ENCODE assay signal across 8 cellular contexts in genomic region chr18:23689616-23690504, GRCh38. TPM values are rescaled to one million over a fixed set of nuclear protein-coding genes. Genes with fewer than 3 reads are reported as not detected.
DNase-seq lines count a peak whose midpoint lies in the region; ATAC-seq and TF ChIP-seq lines count a peak whose summit lies in the region.

No MANE protein-coding gene starts in this region.

- H3K9me3 Mint-ChIP-seq in activated T-helper 2 cell treated with anti-CD3 and anti-CD28 coated beads, Interferon-gamma antibody, Interleukin-2, Interleukin-4, amounts not matched to agents 10 μg/mL and 5 μg/mL and 100 μg/mL, durations not matched to agents 14 hours and 24 hours and 36 hours: no peaks in the 10 kb centered on the region

- H3K27me3 Mint-ChIP-seq in activated T-helper 2 cell treated with anti-CD3 and anti-CD28 coated beads, Interferon-gamma antibody, Interleukin-2, Interleukin-4, amounts not matched to agents 10 μg/mL and 5 μg/mL and 100 μg/mL, durations not matched to agents 14 hours and 24 hours and 36 hours (ENCODE audit: low read depth): peaks cover 49% of the 10 kb centered on the region

- H4K8ac ChIP-seq in trophoblast cell (ENCODE audit: low read depth, low read length): no peak overlapping the region

- intact Hi-C loops in activated T-helper 2 cell treated with anti-CD3 and anti-CD28 coated beads, Interferon-gamma antibody, Interleukin-2, Interleukin-4, amounts not matched to agents 10 μg/mL and 5 μg/mL and 100 μg/mL, durations not matched to agents 14 hours and 24 hours and 36 hours (cut with micrococcal nuclease): no loop called here

- H3K27me3 ChIP-seq in gastroesophageal sphincter (peaks cover 11% of the 10 kb centered on the region), trophoblast cell (ENCODE audit: insufficient read depth, low read length) (peaks cover 21% of the 10 kb centered on the region)

- no peaks in the 10 kb centered on the region for H3K36me3 Mint-ChIP-seq in activated T-helper 2 cell treated with anti-CD3 and anti-CD28 coated beads, Interferon-gamma antibody, Interleukin-2, Interleukin-4, amounts not matched to agents 10 μg/mL and 5 μg/mL and 100 μg/mL, durations not matched to agents 14 hours and 24 hours and 36 hours (ENCODE audit: low read depth)

- H3K79me1 ChIP-seq in trophoblast cell (ENCODE audit: low read length): no peaks in the 10 kb centered on the region

- peak overlapping the region; percentile 44 to 80 for H3K4me3 ChIP-seq in gastroesophageal sphincter
- H3K4me3 ChIP-seq in trophoblast cell (ENCODE audit: low read depth, low read length): peak overlapping the region; percentile 69

- peak in 1 of 2 donors; percentile 24 for TF ChIP-seq POLR2A in gastroesophageal sphincter (IDR thresholded peaks at IDR 0.05)

- peak overlapping the region; percentile 56 for H2AFZ ChIP-seq in trophoblast cell (ENCODE audit: insufficient read depth, low read length, poor library complexity)

- DNase-seq in stimulated activated CD4-positive, alpha-beta T cell treated with anti-CD3 and anti-CD28 coated beads, Interleukin-12 subunit alpha, Interleukin-12 subunit beta, amount 100 ng/mL, for 4 hours: peak; percentile 10
- DNase-seq in stimulated activated CD4-positive, alpha-beta T cell treated with anti-CD3 and anti-CD28 coated beads, Interleukin-1b, Interleukin-23, amount 100 ng/mL, for 48 hours: no peak
- peak; percentile 64 for DNase-seq in activated CD8-positive, alpha-beta memory T cell treated with anti-CD3 and anti-CD28 coated beads for 24 hours
- DNase-seq in trophoblast cell (peak in 1 of 2 donors; percentile 31), cerebellar cortex (ENCODE audit: low spot score) (no peak), HUDEP-2 (lab: John Stamatoyannopoulos, UW; ENCODE audit: unreplicated experiment in 76 of 76) (no peak)
- DNase-seq in activated T-helper 2 cell treated with anti-CD3 and anti-CD28 coated beads, Interferon-gamma antibody, Interleukin-2, Interleukin-4, amounts not matched to agents 10 μg/mL and 5 μg/mL and 100 μg/mL, durations not matched to agents 14 hours and 24 hours and 36 hours (ENCODE audit: low spot score): no peak

- H3K27ac ChIP-seq in gastroesophageal sphincter (peak overlapping the region in 3 of 4 donors; percentile 67 to 74 (median 73)), trophoblast cell (ENCODE audit: low read depth, low read length) (no peak overlapping the region)

- H2BK5ac ChIP-seq in trophoblast cell (ENCODE audit: low read depth, low read length, poor library complexity): no peak overlapping the region

- H3K4me3 Mint-ChIP-seq in activated T-helper 2 cell treated with anti-CD3 and anti-CD28 coated beads, Interferon-gamma antibody, Interleukin-2, Interleukin-4, amounts not matched to agents 10 μg/mL and 5 μg/mL and 100 μg/mL, durations not matched to agents 14 hours and 24 hours and 36 hours (ENCODE audit: low read depth): no peak overlapping the region

- no peak overlapping the region for H3K27ac Mint-ChIP-seq in activated T-helper 2 cell treated with anti-CD3 and anti-CD28 coated beads, Interferon-gamma antibody, Interleukin-2, Interleukin-4, amounts not matched to agents 10 μg/mL and 5 μg/mL and 100 μg/mL, durations not matched to agents 14 hours and 24 hours and 36 hours

- no peaks in the 10 kb centered on the region for H3K9me3 ChIP-seq in gastroesophageal sphincter
- H3K9me3 ChIP-seq in trophoblast cell (ENCODE audit: insufficient read depth, low read depth, low read length): no peaks in the 10 kb centered on the region

- H3K4me2 ChIP-seq in trophoblast cell (ENCODE audit: low read length): peak overlapping the region; percentile 94

- 20% methylated on average over 1 of the region's 85 CpGs; no CpG with 5 or more reads in 1 of the 2 donors for WGBS in gastroesophageal sphincter (ENCODE audit: low coverage in 1 of 2), 2 donors
- no CpG with 5 or more reads among the region's 85 CpGs for WGBS in trophoblast cell (ENCODE audit: extremely low coverage, insufficient coverage, insufficient read length)

- no peaks in the 10 kb centered on the region for H3K79me2 ChIP-seq in trophoblast cell (ENCODE audit: control insufficient read depth, insufficient read depth, low read length, poor library complexity)

- no peak overlapping the region for H2BK12ac ChIP-seq in trophoblast cell (ENCODE audit: low read length)

- no peak overlapping the region for H4K91ac ChIP-seq in trophoblast cell (ENCODE audit: low read depth, low read length)

- H3K4ac ChIP-seq in trophoblast cell (ENCODE audit: low read depth, low read length): no peak overlapping the region

- H2BK120ac ChIP-seq in trophoblast cell (ENCODE audit: insufficient read depth, low read length, poor library complexity): no peak overlapping the region

- H3K14ac ChIP-seq in trophoblast cell (ENCODE audit: low read length): no peak overlapping the region

- no peak for TF ChIP-seq CTCF in gastroesophageal sphincter (IDR thresholded peaks at IDR 0.05)

- H3K36me3 ChIP-seq in gastroesophageal sphincter (no peaks in the 10 kb centered on the region), trophoblast cell (ENCODE audit: control insufficient read depth in 1 of 2, insufficient read depth in 2 of 2, low read length in 2 of 2) (no peaks in the 10 kb centered on the region)

- TF ChIP-seq EP300 in gastroesophageal sphincter (IDR thresholded peaks at IDR 0.05): no peak

- peak; percentile 34 for ATAC-seq in gastroesophageal sphincter

- H3K18ac ChIP-seq in trophoblast cell (ENCODE audit: low read length): no peak overlapping the region

- no peak overlapping the region for H3K9ac ChIP-seq in trophoblast cell (ENCODE audit: low read length)

- H3K23ac ChIP-seq in trophoblast cell (ENCODE audit: low read length): no peak overlapping the region

- no peak overlapping the region for H4K12ac ChIP-seq in trophoblast cell (ENCODE audit: low read depth, low read length)

- no peak overlapping the region for H2AK5ac ChIP-seq in trophoblast cell (ENCODE audit: low read length)

- H3K4me1 ChIP-seq in gastroesophageal sphincter (peaks cover 0 to 26% (median 6%) of the 10 kb centered on the region in 3 donors), trophoblast cell (ENCODE audit: control insufficient read depth in 1 of 2, insufficient read depth in 2 of 2, low read length in 2 of 2) (peaks cover 5 to 12% of the 10 kb centered on the region in 2 experiments)

- H3K4me1 Mint-ChIP-seq in activated T-helper 2 cell treated with anti-CD3 and anti-CD28 coated beads, Interferon-gamma antibody, Interleukin-2, Interleukin-4, amounts not matched to agents 10 μg/mL and 5 μg/mL and 100 μg/mL, durations not matched to agents 14 hours and 24 hours and 36 hours (ENCODE audit: low read depth): no peaks in the 10 kb centered on the region

RNA-seq across cellular contexts. Expression of gene LAMA3, which starts 0.6 kb away (rescaled TPM):
- total RNA-seq in gastroesophageal sphincter: 10 to 100 TPM in 1 of 4 donors, 1 to 10 TPM in 3; 8.3 to 13.5 (median 9.5) TPM
- 0.04 and 0.10 TPM in 2 replicates for polyA plus RNA-seq in trophoblast cell (2013)
- 0.05 TPM in 1 of 2 replicates, not detected in the other for total RNA-seq in activated T-helper 2 cell treated with anti-CD3 and anti-CD28 coated beads, Interferon-gamma antibody, Interleukin-2, Interleukin-4, amounts not matched to agents 10 μg/mL and 5 μg/mL and 100 μg/mL, durations not matched to agents 14 hours and 24 hours and 36 hours

RNA-seq across cellular contexts. Expression of gene ANKRD29, which starts 27.1 kb away (rescaled TPM):
- total RNA-seq in gastroesophageal sphincter: 10 to 100 TPM in 2 of 4 donors, 1 to 10 TPM in 2; 3.5 to 19.3 (median 10.5) TPM
- polyA plus RNA-seq in trophoblast cell (2013): not detected in 2 replicates
- not detected in 2 replicates for total RNA-seq in activated T-helper 2 cell treated with anti-CD3 and anti-CD28 coated beads, Interferon-gamma antibody, Interleukin-2, Interleukin-4, amounts not matched to agents 10 μg/mL and 5 μg/mL and 100 μg/mL, durations not matched to agents 14 hours and 24 hours and 36 hours

Comparison
In these comparisons a context has a peak if more than half of its experiments do, and no peak if none do; other contexts are left out.
1. DNase-seq: peak in stimulated activated CD4-positive, alpha-beta T cell treated with anti-CD3 and anti-CD28 coated beads, Interleukin-12 subunit alpha, Interleukin-12 subunit beta, amount 100 ng/mL, for 4 hours (single experiment) and activated CD8-positive, alpha-beta memory T cell treated with anti-CD3 and anti-CD28 coated beads for 24 hours (single experiment); none in stimulated activated CD4-positive, alpha-beta T cell treated with anti-CD3 and anti-CD28 coated beads, Interleukin-1b, Interleukin-23, amount 100 ng/mL, for 48 hours (single experiment), cerebellar cortex (single experiment), HUDEP-2 (0 of 76) and activated T-helper 2 cell treated with anti-CD3 and anti-CD28 coated beads, Interferon-gamma antibody, Interleukin-2, Interleukin-4, amounts not matched to agents 10 μg/mL and 5 μg/mL and 100 μg/mL, durations not matched to agents 14 hours and 24 hours and 36 hours (single experiment).